16 cellular contexts compared by ENCODE assay signal in genomic region chr10:77738496-77739158, GRCh38.
DNase-seq lines count a peak whose midpoint lies in the region; ATAC-seq and TF ChIP-seq lines count a peak whose summit lies in the region.
"Had no signal": no experiment of that assay in that cellular context is flagged by ENCODE, and none has a peak within 500 bp of the region (broad histone marks: within the 10 kb centered on the region; RNA-seq: fewer than 3 reads in every experiment).

No MANE protein-coding gene starts in this region.

- H3K4me1 ChIP-seq in ACC112 (ENCODE audit: control insufficient read depth, insufficient read depth, low read length, unreplicated experiment) (peaks cover 32% of the 10 kb centered on the region), HEK293 (ENCODE audit: control insufficient read depth, insufficient read depth, low read length) (no peaks in the 10 kb centered on the region), adipocyte (ENCODE audit: control insufficient read depth, insufficient read depth, low read length) (peaks cover 39% of the 10 kb centered on the region)

- POLR2A ChIA-PET in HEK293 (lab: Yijun Ruan, JAX) = no interaction called here

- H3K9me3 ChIP-seq in HEK293 (ENCODE audit: control insufficient read depth, insufficient read depth, low read depth, low read length) (no peaks in the 10 kb centered on the region), adipocyte (ENCODE audit: control insufficient read depth, low read length) (peaks cover 6% of the 10 kb centered on the region)
- H3K9me3 ChIP-seq: SK-N-SH had no signal

- TF ChIP-seq CTCF in HEK293 (tag by site-specific recombination; IDR thresholded peaks at IDR 0.05) (no peak), omental fat pad (IDR thresholded peaks at IDR 0.05) (no peak)

- ATAC-seq in omental fat pad (ENCODE audit: low FRiP score) = no peak
- ATAC-seq: GM23338 had no signal

- H3K9ac ChIP-seq in adipocyte (ENCODE audit: low read length) = peak overlapping the region; percentile 52
- H3K9ac ChIP-seq: SK-N-SH had no signal

- no peak for DNase-seq in adipocyte (ENCODE audit: low read depth)
- peak; percentile 39 for DNase-seq in fibroblast of gingiva (ENCODE audit: low read depth)
- no peak for DNase-seq in NCI-H1417 (lab: John Stamatoyannopoulos, UW)
- no peak for DNase-seq in SKM-1 (lab: John Stamatoyannopoulos, UW; ENCODE audit: unreplicated experiment)
- DNase-seq in omental fat pad (ENCODE audit: low spot score) = no peak
- no peak for DNase-seq in NOMO-1 treated with dmso at 0.1 percent for 144 hours (lab: John Stamatoyannopoulos, UW; ENCODE audit: unreplicated experiment)
- DNase-seq: CD4-positive, alpha-beta T cell; DMS79 treated with DMSO at 0.1 percent for 48 hours; NCI-H1048; NCI-H2107; NCI-H446 treated with DMSO at 0.1 percent for 48 hours; NCI-H82; SK-N-SH had no signal

- CTCF ChIA-PET in HEK293 (lab: Yijun Ruan, JAX) = interaction anchor here (2.1 kb wide), 1 partner anchor 27 kb away, joined by 7 read pairs; no protein-coding TSS in a partner anchor

- H3K27ac ChIP-seq in ACC112 (ENCODE audit: low read depth, low read length) (peak overlapping the region; percentile 95), HEK293 (ENCODE audit: extremely low read depth, low read depth, low read length) (no peak overlapping the region)

- peak overlapping the region; percentile 57 for H2AFZ ChIP-seq in ACC112 (ENCODE audit: low read length, unreplicated experiment)
- H2AFZ ChIP-seq: GM23338 had no signal

- H3K79me2 ChIP-seq in ACC112 (ENCODE audit: control insufficient read depth, insufficient read depth, low read length, unreplicated experiment) = no peaks in the 10 kb centered on the region

- H3K27me3 ChIP-seq in ACC112 (ENCODE audit: insufficient read depth, low read length) (no peaks in the 10 kb centered on the region), adipocyte (replicated peaks; ENCODE audit: control insufficient read depth, insufficient read depth, low read length) (no peaks in the 10 kb centered on the region)

- no peaks in the 10 kb centered on the region for H3K36me3 ChIP-seq in ACC112 (ENCODE audit: insufficient read depth, low read length)
- no peaks in the 10 kb centered on the region for H3K36me3 ChIP-seq in HEK293 (ENCODE audit: control insufficient read depth in 2 of 2, insufficient read depth in 1 of 2, low read length in 2 of 2)
- no peaks in the 10 kb centered on the region for H3K36me3 ChIP-seq in adipocyte (ENCODE audit: control insufficient read depth, insufficient read depth, low read length, severe bottlenecking)

- H3K4me3 ChIP-seq in ACC112 (ENCODE audit: low read depth, low read length) (no peak overlapping the region; the same call in 1 of the 2 replicates), HEK293 (ENCODE audit: low read depth, low read length) (no peak overlapping the region), adipocyte (ENCODE audit: low read length) (no peak overlapping the region)
- H3K4me3 ChIP-seq: GM23338 had no signal

TF ChIP-seq in HEK293, 187 proteins besides CTCF, POLR2A, EP300 and RAD21:
- TF ChIP-seq PRDM1 (tag by site-specific recombination; IDR thresholded peaks at IDR 0.05) (peak; percentile 67; the same call in 1 of the 2 replicates), ZNF16 (tag by site-specific recombination; IDR thresholded peaks at IDR 0.05; ENCODE audit: low read depth) (no peak)
